Comparison of ENCODE assay signal across 16 cellular contexts in the genomic region with DNA sequence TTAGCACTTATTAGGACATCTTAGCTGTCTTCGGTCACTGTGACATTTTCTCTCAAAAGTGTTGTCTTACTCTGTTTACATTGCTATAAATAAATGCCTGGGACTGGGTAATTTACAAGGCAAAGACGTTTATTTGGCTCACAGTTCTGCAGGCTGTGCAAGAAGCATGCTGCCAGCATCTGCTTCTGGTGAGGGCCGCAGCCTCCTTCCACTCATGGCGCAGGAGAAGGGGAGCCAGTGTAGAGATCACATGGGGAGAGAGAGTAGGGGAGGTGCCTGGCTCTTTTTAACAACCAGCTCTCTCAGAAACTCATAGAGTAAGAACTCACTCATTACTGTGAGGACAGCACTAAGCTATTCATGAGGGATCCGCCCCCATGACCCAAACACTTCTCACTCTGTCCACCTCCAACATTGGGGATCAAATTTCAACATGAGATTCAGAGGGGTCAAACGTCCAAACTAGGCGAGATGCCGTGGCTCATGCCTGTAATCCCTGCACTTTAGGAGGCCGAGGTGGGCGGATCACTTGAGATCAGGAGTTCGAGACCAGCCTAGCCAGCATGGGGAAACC. TPM values are rescaled to one million over a fixed set of nuclear protein-coding genes. Genes with fewer than 3 reads are reported as not detected.
DNase-seq lines count a peak whose midpoint lies in the region; ATAC-seq and TF ChIP-seq lines count a peak whose summit lies in the region.
"Had no signal": no experiment of that assay in that cellular context is flagged by ENCODE, and none has a peak within 500 bp of the region (broad histone marks: within the 10 kb centered on the region; RNA-seq: fewer than 3 reads in every experiment).

No MANE protein-coding gene starts in this region.

- H3K4me3 Mint-ChIP-seq in nephron progenitor cell, result no peak overlapping the region
- no peak overlapping the region for H3K4me3 Mint-ChIP-seq in Calu3 (ENCODE audit: low read depth, unreplicated experiment)
- H3K4me3 Mint-ChIP-seq: activated CD4-positive, alpha-beta T cell treated with anti-CD3 and anti-CD28 coated beads, Interleukin-2, amount 10 ng/mL, durations not matched to agents 7 days and 5 days; mesothelial cell of epicardium; stimulated activated memory B cell treated with anti-CD40 and anti-IgM and Interleukin-4, amounts not matched to agents 10 μg/mL and 1 μg/mL and 100 μg/mL, for 72 hours had no signal

- H3K4me1 Mint-ChIP-seq in nephron progenitor cell (peaks cover 22% of the 10 kb centered on the region), Calu3 (ENCODE audit: low read depth, unreplicated experiment) (no peaks in the 10 kb centered on the region)
- H3K4me1 Mint-ChIP-seq: mesothelial cell of epicardium had no signal

- BruUV-seq in PC-3 (replicated peaks; lab: Mats Ljungman, UMichigan) (no TSS peak), Calu3 (replicated peaks; lab: Mats Ljungman, UMichigan) (no TSS peak)

- H3K9me3 Mint-ChIP-seq in nephron progenitor cell (no peaks in the 10 kb centered on the region), Calu3 (ENCODE audit: low read depth, unreplicated experiment) (no peaks in the 10 kb centered on the region)
- H3K9me3 Mint-ChIP-seq: mesothelial cell of epicardium had no signal

- H3K27ac ChIP-seq in PC-3 (ENCODE audit: low read length) (peak overlapping the region; percentile 24), esophagus squamous epithelium (no peak overlapping the region)
- H3K27ac ChIP-seq: KMS-11 had no signal

- no peaks in the 10 kb centered on the region for H3K9me2 ChIP-seq in PC-3 (replicated peaks; ENCODE audit: low read length)

- no peak overlapping the region for H3K4me3 ChIP-seq in PC-3 (ENCODE audit: low read length)
- no peak overlapping the region for H3K4me3 ChIP-seq in esophagus squamous epithelium

- H3K27me3 ChIP-seq in PC-3 (ENCODE audit: low read length) (no peaks in the 10 kb centered on the region), esophagus squamous epithelium (no peaks in the 10 kb centered on the region)

- H3K4me2 ChIP-seq in PC-3 (ENCODE audit: low read length), result no peak overlapping the region
- H3K4me2 ChIP-seq: KMS-11 had no signal

- H3K36me3 ChIP-seq in PC-3 (ENCODE audit: low read depth, low read length), result no peaks in the 10 kb centered on the region
- no peaks in the 10 kb centered on the region for H3K36me3 ChIP-seq in esophagus squamous epithelium

- H3K27me3 Mint-ChIP-seq in nephron progenitor cell (ENCODE audit: low read depth, poor library complexity), result peaks cover 8% of the 10 kb centered on the region
- no peaks in the 10 kb centered on the region for H3K27me3 Mint-ChIP-seq in Calu3 (ENCODE audit: unreplicated experiment)
- H3K27me3 Mint-ChIP-seq: stimulated activated memory B cell treated with anti-CD40 and anti-IgM and Interleukin-4, amounts not matched to agents 10 μg/mL and 1 μg/mL and 100 μg/mL, for 72 hours had no signal

- TF ChIP-seq CTCF in PC-3 (conservative IDR thresholded peaks at IDR 0.05; ENCODE audit: low read depth, low read length) (no peak), nephron progenitor cell (IDR thresholded peaks at IDR 0.05) (no peak), GM13977 (IDR thresholded peaks at IDR 0.05; ENCODE audit: extremely low read depth, insufficient read depth, missing control alignments) (no peak), Calu3 (IDR thresholded peaks at IDR 0.05; ENCODE audit: unreplicated experiment) (no peak), esophagus squamous epithelium (IDR thresholded peaks at IDR 0.05) (no peak)

- WGBS in esophagus squamous epithelium, 2 donors, result 73 to 75% methylated on average over 8 to 11 of the region's 11 CpGs

- no peaks in the 10 kb centered on the region for H3K79me2 ChIP-seq in PC-3 (ENCODE audit: low read length)

- intact Hi-C loops in PC-3 (cut with micrococcal nuclease) (no loop called here), Calu3 (cut with micrococcal nuclease; ENCODE audit: unreplicated experiment) (no loop called here), esophagus squamous epithelium (cut with DNase I) (no loop called here)

- H2AFZ ChIP-seq in PC-3 (ENCODE audit: low read length), result no peak overlapping the region

- in situ Hi-C loops in GM13977 (cut with MboI; ENCODE audit: low pct_unique_long_range_greater_than_20kb, low sequenced_read_pairs, unreplicated experiment), result no loop called here

- H4K20me1 ChIP-seq in PC-3 (ENCODE audit: low read length), result no peaks in the 10 kb centered on the region

- H3F3A ChIP-seq in PC-3 (ENCODE audit: low read length, unreplicated experiment), result no peaks in the 10 kb centered on the region

- ATAC-seq in PC-3, result peak; percentile 56
- ATAC-seq: stimulated activated memory B cell treated with anti-CD40 and anti-IgM and Interleukin-4, amounts not matched to agents 10 μg/mL and 1 μg/mL and 100 μg/mL, for 72 hours had no signal

- POLR2A ChIA-PET in PC-3 (lab: Charles Lee; ENCODE audit: unreplicated experiment), result no interaction called here

- TF ChIP-seq POLR2A in esophagus squamous epithelium (IDR thresholded peaks at IDR 0.05), result no peak

- H3K36me3 Mint-ChIP-seq in nephron progenitor cell (ENCODE audit: low read depth) (no peaks in the 10 kb centered on the region), Calu3 (ENCODE audit: insufficient read depth, unreplicated experiment) (no peaks in the 10 kb centered on the region)
- H3K36me3 Mint-ChIP-seq: mesothelial cell of epicardium; stimulated activated memory B cell treated with anti-CD40 and anti-IgM and Interleukin-4, amounts not matched to agents 10 μg/mL and 1 μg/mL and 100 μg/mL, for 72 hours had no signal

- CTCF ChIA-PET in PC-3 (lab: Charles Lee), result no interaction called here
- CTCF ChIA-PET in Calu3 (lab: Charles Lee), result no interaction called here

- H3K27ac Mint-ChIP-seq in nephron progenitor cell, result peak overlapping the region; percentile 90
- H3K27ac Mint-ChIP-seq in Calu3 (ENCODE audit: unreplicated experiment), result no peak overlapping the region
- H3K27ac Mint-ChIP-seq: activated CD4-positive, alpha-beta T cell treated with anti-CD3 and anti-CD28 coated beads, Interleukin-2, amount 10 ng/mL, durations not matched to agents 7 days and 5 days; mesothelial cell of epicardium; stimulated activated memory B cell treated with anti-CD40 and anti-IgM and Interleukin-4, amounts not matched to agents 10 μg/mL and 1 μg/mL and 100 μg/mL, for 72 hours had no signal

- no peak overlapping the region for H3K9ac ChIP-seq in PC-3 (ENCODE audit: low read length)
- H3K9ac ChIP-seq: KMS-11 had no signal

- peaks cover 17% of the 10 kb centered on the region; the same call in 1 of the 2 replicates for H3K4me1 ChIP-seq in PC-3 (ENCODE audit: insufficient read depth, low read length)
- H3K4me1 ChIP-seq in esophagus squamous epithelium, result peaks cover 0 to 41% (median 14%) of the 10 kb centered on the region in 3 donors

- H3K9me3 ChIP-seq in PC-3 (ENCODE audit: low read length), result no peaks in the 10 kb centered on the region
- H3K9me3 ChIP-seq in esophagus squamous epithelium, result no peaks in the 10 kb centered on the region

- DNase-seq in EH (ENCODE audit: low read depth), result peak; percentile 27
- peak; percentile 16 for DNase-seq in PC-3
- DNase-seq in fibroblast of the conjunctiva (ENCODE audit: low read depth), result peak; percentile 21
- DNase-seq in nephron progenitor cell, result peak; percentile 5
- DNase-seq in activated CD4-positive, alpha-beta T cell treated with anti-CD3 and anti-CD28 coated beads for 1 hour, result no peak
- no peak for DNase-seq in GM13977 (ENCODE audit: low spot score)
- DNase-seq in Calu3, result no peak
- no peak for DNase-seq in esophagus squamous epithelium (lab: John Stamatoyannopoulos, UW)
- DNase-seq: activated CD4-positive, alpha-beta T cell treated with anti-CD3 and anti-CD28 coated beads, Interleukin-2, amount 10 ng/mL, durations not matched to agents 7 days and 5 days; DMS153; effector memory CD4-positive, alpha-beta T cell; NCI-H2029 treated with DMSO at 0.1 percent for 48 hours; stimulated activated CD4-positive, alpha-beta T cell treated with anti-CD3 and anti-CD28 coated beads, Interleukin-4, amount 100 ng/mL, for 1 hour had no signal

RNA-seq across cellular contexts. Expression of gene HERC6, which starts 43.5 kb away (rescaled TPM):
- total RNA-seq in PC-3 (2014; rRNA removed) (4.8 and 7.2 TPM in 2 replicates), Calu3 (2022) (22.0 and 53.3 TPM in 2 replicates), esophagus squamous epithelium (10 to 100 TPM; 20.7 to 41.1 (median 28.7) TPM)

RNA-seq across cellular contexts. Expression of gene PPM1K, which starts 50.8 kb away (rescaled TPM):
- total RNA-seq in PC-3 (2014; rRNA removed) (3.0 and 5.7 TPM in 2 replicates), Calu3 (2022) (15.3 and 29.3 TPM in 2 replicates), esophagus squamous epithelium (10 to 100 TPM in 3 of 4 donors, 1 to 10 TPM in 1; 4.4 to 34.0 (median 11.7) TPM)

Comparison
In these comparisons a context has a peak if more than half of its experiments do, and no peak if none do; other contexts are left out.
1. DNase-seq: peak in EH (single experiment), PC-3 (single experiment), fibroblast of the conjunctiva (single experiment) and nephron progenitor cell (single experiment); none in activated CD4-positive, alpha-beta T cell treated with anti-CD3 and anti-CD28 coated beads for 1 hour (single experiment), GM13977 (single experiment), Calu3 (single experiment) and esophagus squamous epithelium (single experiment).